Comparison of ENCODE assay signal across 8 cellular contexts in genomic region chr13:49996166-49996915, GRCh38. TPM values are rescaled to one million over a fixed set of nuclear protein-coding genes. Genes with fewer than 3 reads are reported as not detected.
DNase-seq lines count a peak whose midpoint lies in the region; ATAC-seq, FAIRE-seq and TF ChIP-seq lines count a peak whose summit lies in the region.

No MANE protein-coding gene starts in this region.

- H3K36me3 ChIP-seq in SJSA1 (peaks cover 43% of the 10 kb centered on the region), neutrophil (peaks cover 15% of the 10 kb centered on the region)

- peak overlapping the region; percentile 79 for H3K4me3 ChIP-seq in SJSA1
- peak overlapping the region; percentile 79 to 97 for H3K4me3 ChIP-seq in neutrophil (ENCODE audit: low read depth in 1 of 2, low read length in 1 of 2)

- peaks cover 14% of the 10 kb centered on the region for H3K4me1 ChIP-seq in SJSA1 (replicated peaks)
- H3K4me1 ChIP-seq in neutrophil (ENCODE audit: control insufficient read depth in 1 of 2, insufficient read depth in 1 of 2, low read depth in 1 of 2, low read length in 1 of 2) = peaks cover 28 to 30% of the 10 kb centered on the region in 2 experiments

- peak overlapping the region; percentile 99 for H3K27ac ChIP-seq in SJSA1
- H3K27ac ChIP-seq in neutrophil = peak overlapping the region; percentile 95

- DNase-seq in DMS153 (lab: John Stamatoyannopoulos, UW) = peak; percentile 79
- peak; percentile 83 for DNase-seq in KBM-7
- peak; percentile 81 to 92 for DNase-seq in SJSA1 (ENCODE audit: low read depth in 1 of 2, low spot score in 2 of 2)
- peak; percentile 88 for DNase-seq in activated naive CD4-positive, alpha-beta T cell treated with Interleukin-2 at 50 U/mL for 16 hours
- peak; percentile 88 to 89 for DNase-seq in frontal cortex (ENCODE audit: low spot score in 2 of 2)
- peak; percentile 83 for DNase-seq in stromal cell of bone marrow (ENCODE audit: low read depth)

- H3K9me3 ChIP-seq in SJSA1 (replicated peaks) (no peaks in the 10 kb centered on the region), neutrophil (no peaks in the 10 kb centered on the region)

- ATAC-seq in GM21528 (IDR thresholded peaks at IDR 0.05; ENCODE audit: low FRiP score, unreplicated experiment) = peak; percentile 47

- FAIRE-seq in frontal cortex (lab: Jason Lieb, UNC) = no peak

- no peaks in the 10 kb centered on the region for H3K27me3 ChIP-seq in SJSA1 (replicated peaks)
- H3K27me3 ChIP-seq in neutrophil = no peaks in the 10 kb centered on the region

- in situ Hi-C loops in KBM-7 (cut with MboI; ENCODE audit: low pct_unique_long_range_greater_than_20kb, low sequenced_read_pairs) = loop anchor here (25.0 kb wide), 2 partner anchors 916 to 1066 kb away; partner anchors contain the start of gene RNASEH2B

- TF ChIP-seq CTCF in neutrophil (IDR thresholded peaks at IDR 0.05) = no peak

RNA-seq across cellular contexts. Expression of gene TRIM13, which starts 0.5 kb away (rescaled TPM):
- total RNA-seq in SJSA1 (2014; rRNA removed; shearing (Covaris generic)) = 15.7 and 19.0 TPM in 2 replicates
- 157 TPM for total RNA-seq in frontal cortex

RNA-seq across cellular contexts. Expression of gene KCNRG, which starts 18.9 kb away (rescaled TPM):
- total RNA-seq in SJSA1 (2014; rRNA removed; shearing (Covaris generic)) = 1.9 TPM in 1 of 2 replicates, not detected in the other
- total RNA-seq in frontal cortex = 31.8 TPM

Comparison
In these comparisons a context has a peak if more than half of its experiments do, and no peak if none do; other contexts are left out.
1. Peak in every context shown above with its lines: DNase-seq, ATAC-seq, H3K4me3 ChIP-seq and H3K27ac ChIP-seq.
2. RNA of gene KCNRG, which starts 18.9 kb away (total RNA-seq): 31.8 TPM in frontal cortex (single experiment); 1.9 TPM in SJSA1; every median in the first group is over 10 times any median in the second.